Comparison of ENCODE assay signal across 12 cellular contexts in the genomic region with DNA sequence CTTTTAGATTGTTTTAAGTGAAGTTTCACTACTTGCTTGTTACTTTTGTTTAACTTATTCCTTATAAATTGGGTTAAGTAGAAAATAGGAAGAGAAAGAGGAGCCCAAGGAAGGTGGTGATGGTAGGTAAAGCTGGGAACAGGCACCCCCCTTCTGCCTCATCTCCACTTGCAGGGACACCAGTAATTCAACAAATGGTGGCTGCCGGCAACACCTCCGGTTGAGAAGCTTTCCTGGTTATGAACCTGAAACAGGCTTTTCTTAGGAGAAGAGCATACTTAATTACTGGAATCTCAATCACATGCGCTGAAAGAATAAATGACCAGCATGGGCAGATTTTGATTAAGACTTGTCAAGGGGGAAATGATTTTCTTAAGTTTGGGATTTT.
A peak's percentile ranks its signal among the peaks of the same experiment; 100 is the strongest.
DNase-seq lines count a peak whose midpoint lies in the region; ATAC-seq, FAIRE-seq and TF ChIP-seq lines count a peak whose summit lies in the region.
"Had no signal": no experiment of that assay in that cellular context is flagged by ENCODE, and none has a peak within 500 bp of the region (broad histone marks: within the 10 kb centered on the region; RNA-seq: fewer than 3 reads in every experiment).

No MANE protein-coding gene starts in this region.

- ATAC-seq in A549 = peak; percentile 21 to 33; a peak in 2 of 6 replicates
- ATAC-seq in activated T-helper 17 cell treated with anti-CD3 and anti-CD28 coated beads, Interleukin-2, amount 50 U/mL, for 72 hours (replicated peaks) = no peak

- no peaks in the 10 kb centered on the region for H3K36me3 ChIP-seq in mesodermal cell (ENCODE audit: control insufficient read depth, insufficient read depth, low read length)
- H3K36me3 ChIP-seq: adrenal gland had no signal

- POLR2A ChIA-PET in A549 (lab: Yijun Ruan, JAX) = interaction anchor here (0.7 to 3.2 kb wide), 16 partner anchors 14 to 187 kb away, joined by 3 to 34 read pairs (median 8); a partner anchor contains a TSS

- H3K4me3 ChIP-seq in A549 (peak overlapping the region; percentile 31; the same call in 2 of the 3 replicates), mesodermal cell (ENCODE audit: extremely low read depth, insufficient read depth, low read length, poor library complexity, severe bottlenecking) (no peak overlapping the region)

- TF ChIP-seq CTCF in A549 (IDR thresholded peaks at IDR 0.05) (no peak), HFFc6 (IDR thresholded peaks at IDR 0.05) (no peak)

- 0 out of 2 replicates have a peak, but pooled peaks have one; percentile 10 for TF ChIP-seq POLR2A in A549 (IDR thresholded peaks at IDR 0.05; ENCODE audit: low read length)

- H3K27ac ChIP-seq in A549 (peak overlapping the region; percentile 86), mesodermal cell (ENCODE audit: low read depth, low read length, severe bottlenecking) (peak overlapping the region; percentile 37)

- WGBS in A549 (ENCODE audit: missing lambda C conversion rate) = 22% methylated on average over 3 of the region's 3 CpGs
- WGBS in mesodermal cell (ENCODE audit: insufficient coverage in 2 of 2), 2 experiments = 17 to 30% methylated on average over 2 of the region's 3 CpGs

- H3K9me3 Mint-ChIP-seq in HFFc6 = no peaks in the 10 kb centered on the region
- no peaks in the 10 kb centered on the region for H3K9me3 Mint-ChIP-seq in activated T-helper 17 cell treated with anti-CD3 and anti-CD28 coated beads, Interleukin-2, amount 50 U/mL, for 72 hours

- CTCF ChIA-PET in A549 (lab: Yijun Ruan, JAX) = interaction anchor here (0.8 to 2.5 kb wide), 6 partner anchors 11 to 187 kb away, joined by 3 to 11 read pairs (median 4); no protein-coding TSS in a partner anchor

- no peak for TF ChIP-seq EP300 in A549 (IDR thresholded peaks at IDR 0.05)

- H3K36me3 Mint-ChIP-seq in HFFc6 (ENCODE audit: low read depth) = no peaks in the 10 kb centered on the region
- no peaks in the 10 kb centered on the region for H3K36me3 Mint-ChIP-seq in activated T-helper 17 cell treated with anti-CD3 and anti-CD28 coated beads, Interleukin-2, amount 50 U/mL, for 72 hours (ENCODE audit: low read depth)

- H3K9me3 ChIP-seq in A549 = no peaks in the 10 kb centered on the region
- H3K9me3 ChIP-seq in mesodermal cell (ENCODE audit: control insufficient read depth, low read length) = no peaks in the 10 kb centered on the region
- H3K9me3 ChIP-seq: adrenal gland had no signal

- H3K27me3 Mint-ChIP-seq in HFFc6 (ENCODE audit: insufficient read depth) = no peaks in the 10 kb centered on the region
- H3K27me3 Mint-ChIP-seq in activated T-helper 17 cell treated with anti-CD3 and anti-CD28 coated beads, Interleukin-2, amount 50 U/mL, for 72 hours = no peaks in the 10 kb centered on the region

- no peak for FAIRE-seq in A549 (lab: Jason Lieb, UNC)
- FAIRE-seq: GM12891 had no signal

- peak overlapping the region; percentile 91 for H3K4me2 ChIP-seq in A549

- 0 out of 5 replicates have a peak, but pooled peaks of 1 of the 2 experiments have one; percentile 0 for TF ChIP-seq RAD21 in A549 (conservative IDR thresholded peaks at IDR 0.05 in 1 of 2, IDR thresholded peaks at IDR 0.05 in 1 of 2)

- peaks cover 64% of the 10 kb centered on the region for H3K4me1 Mint-ChIP-seq in HFFc6 (ENCODE audit: low read depth)
- H3K4me1 Mint-ChIP-seq in activated T-helper 17 cell treated with anti-CD3 and anti-CD28 coated beads, Interleukin-2, amount 50 U/mL, for 72 hours = peaks cover 41% of the 10 kb centered on the region

- H3K4me1 ChIP-seq in A549 = peaks cover 59% of the 10 kb centered on the region
- H3K4me1 ChIP-seq in mesodermal cell (ENCODE audit: control insufficient read depth, insufficient read depth, low read length, poor library complexity, severe bottlenecking) = peaks cover 45% of the 10 kb centered on the region

- no peak overlapping the region for H3K4me3 Mint-ChIP-seq in HFFc6
- H3K4me3 Mint-ChIP-seq in activated T-helper 17 cell treated with anti-CD3 and anti-CD28 coated beads, Interleukin-2, amount 50 U/mL, for 72 hours = peak overlapping the region; percentile 74

- DNase-seq in A549 (ENCODE audit: low read depth in 1 of 2, low spot score in 1 of 2) = peak in 1 of 2 experiments; percentile 57
- DNase-seq in HFFc6 = no peak
- DNase-seq in effector CD8-positive, alpha-beta T cell (lab: John Stamatoyannopoulos, UW) = no peak
- DNase-seq in OCI-M2 (lab: John Stamatoyannopoulos, UW; ENCODE audit: unreplicated experiment) = no peak
- no peak for DNase-seq in activated CD8-positive, alpha-beta memory T cell treated with anti-CD3 and anti-CD28 coated beads for 24 hours
- no peak for DNase-seq in NCI-H146 (lab: John Stamatoyannopoulos, UW)
- DNase-seq: adrenal gland, islet precursor cell, NCI-H774 had no signal

- H3K27ac Mint-ChIP-seq in HFFc6 = peak overlapping the region; percentile 98
- peak overlapping the region; percentile 92 for H3K27ac Mint-ChIP-seq in activated T-helper 17 cell treated with anti-CD3 and anti-CD28 coated beads, Interleukin-2, amount 50 U/mL, for 72 hours

TF ChIP-seq in A549, 52 proteins besides CTCF, POLR2A, EP300 and RAD21 (continues in another document):
- TF ChIP-seq ZSCAN20 (CRISPR knock-in tag; IDR thresholded peaks at IDR 0.05) = no peak
- TF ChIP-seq, protein P1, sequence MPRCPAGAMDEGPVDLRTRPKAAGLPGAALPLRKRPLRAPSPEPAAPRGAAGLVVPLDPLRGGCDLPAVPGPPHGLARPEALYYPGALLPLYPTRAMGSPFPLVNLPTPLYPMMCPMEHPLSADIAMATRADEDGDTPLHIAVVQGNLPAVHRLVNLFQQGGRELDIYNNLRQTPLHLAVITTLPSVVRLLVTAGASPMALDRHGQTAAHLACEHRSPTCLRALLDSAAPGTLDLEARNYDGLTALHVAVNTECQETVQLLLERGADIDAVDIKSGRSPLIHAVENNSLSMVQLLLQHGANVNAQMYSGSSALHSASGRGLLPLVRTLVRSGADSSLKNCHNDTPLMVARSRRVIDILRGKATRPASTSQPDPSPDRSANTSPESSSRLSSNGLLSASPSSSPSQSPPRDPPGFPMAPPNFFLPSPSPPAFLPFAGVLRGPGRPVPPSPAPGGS (IDR thresholded peaks at IDR 0.05) = no peak
- TF ChIP-seq, protein P2, sequence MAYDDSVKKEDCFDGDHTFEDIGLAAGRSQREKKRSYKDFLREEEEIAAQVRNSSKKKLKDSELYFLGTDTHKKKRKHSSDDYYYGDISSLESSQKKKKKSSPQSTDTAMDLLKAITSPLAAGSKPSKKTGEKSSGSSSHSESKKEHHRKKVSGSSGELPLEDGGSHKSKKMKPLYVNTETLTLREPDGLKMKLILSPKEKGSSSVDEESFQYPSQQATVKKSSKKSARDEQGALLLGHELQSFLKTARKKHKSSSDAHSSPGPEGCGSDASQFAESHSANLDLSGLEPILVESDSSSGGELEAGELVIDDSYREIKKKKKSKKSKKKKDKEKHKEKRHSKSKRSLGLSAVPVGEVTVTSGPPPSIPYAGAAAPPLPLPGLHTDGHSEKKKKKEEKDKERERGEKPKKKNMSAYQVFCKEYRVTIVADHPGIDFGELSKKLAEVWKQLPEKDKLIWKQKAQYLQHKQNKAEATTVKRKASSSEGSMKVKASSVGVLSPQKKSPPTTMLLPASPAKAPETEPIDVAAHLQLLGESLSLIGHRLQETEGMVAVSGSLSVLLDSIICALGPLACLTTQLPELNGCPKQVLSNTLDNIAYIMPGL (CRISPR knock-in tag; IDR thresholded peaks at IDR 0.05; ENCODE audit: borderline replicate concordance) = no peak
- no peak for TF ChIP-seq TP53 (CRISPR knock-in tag; IDR thresholded peaks at IDR 0.05)
- TF ChIP-seq SMC3 (IDR thresholded peaks at IDR 0.05) = no peak
- no peak for TF ChIP-seq HOXB13 (CRISPR knock-in tag; IDR thresholded peaks at IDR 0.05; ENCODE audit: low read depth)
- TF ChIP-seq CBX8 (IDR thresholded peaks at IDR 0.05) = no peak
- TF ChIP-seq HOXB5 (CRISPR knock-in tag; IDR thresholded peaks at IDR 0.05) = no peak
- TF ChIP-seq, protein P3, sequence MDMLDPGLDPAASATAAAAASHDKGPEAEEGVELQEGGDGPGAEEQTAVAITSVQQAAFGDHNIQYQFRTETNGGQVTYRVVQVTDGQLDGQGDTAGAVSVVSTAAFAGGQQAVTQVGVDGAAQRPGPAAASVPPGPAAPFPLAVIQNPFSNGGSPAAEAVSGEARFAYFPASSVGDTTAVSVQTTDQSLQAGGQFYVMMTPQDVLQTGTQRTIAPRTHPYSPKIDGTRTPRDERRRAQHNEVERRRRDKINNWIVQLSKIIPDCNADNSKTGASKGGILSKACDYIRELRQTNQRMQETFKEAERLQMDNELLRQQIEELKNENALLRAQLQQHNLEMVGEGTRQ (IDR thresholded peaks at IDR 0.05) = no peak
- TF ChIP-seq CHD2 (IDR thresholded peaks at IDR 0.05; ENCODE audit: low read length, partially characterized antibody) = no peak
- TF ChIP-seq ZFP36 (IDR thresholded peaks at IDR 0.05; ENCODE audit: borderline replicate concordance, partially characterized antibody) = no peak
- no peak for TF ChIP-seq RCOR1 (IDR thresholded peaks at IDR 0.05; ENCODE audit: low read depth, low read length)
- TF ChIP-seq, protein P4, sequence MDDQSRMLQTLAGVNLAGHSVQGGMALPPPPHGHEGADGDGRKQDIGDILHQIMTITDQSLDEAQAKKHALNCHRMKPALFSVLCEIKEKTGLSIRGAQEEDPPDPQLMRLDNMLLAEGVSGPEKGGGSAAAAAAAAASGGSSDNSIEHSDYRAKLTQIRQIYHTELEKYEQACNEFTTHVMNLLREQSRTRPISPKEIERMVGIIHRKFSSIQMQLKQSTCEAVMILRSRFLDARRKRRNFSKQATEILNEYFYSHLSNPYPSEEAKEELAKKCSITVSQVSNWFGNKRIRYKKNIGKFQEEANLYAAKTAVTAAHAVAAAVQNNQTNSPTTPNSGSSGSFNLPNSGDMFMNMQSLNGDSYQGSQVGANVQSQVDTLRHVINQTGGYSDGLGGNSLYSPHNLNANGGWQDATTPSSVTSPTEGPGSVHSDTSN (IDR thresholded peaks at IDR 0.05) = no peak
- TF ChIP-seq, protein P5, sequence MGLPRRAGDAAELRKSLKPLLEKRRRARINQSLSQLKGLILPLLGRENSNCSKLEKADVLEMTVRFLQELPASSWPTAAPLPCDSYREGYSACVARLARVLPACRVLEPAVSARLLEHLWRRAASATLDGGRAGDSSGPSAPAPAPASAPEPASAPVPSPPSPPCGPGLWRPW (IDR thresholded peaks at IDR 0.05) = no peak
- TF ChIP-seq HEYL (CRISPR knock-in tag; IDR thresholded peaks at IDR 0.05) = no peak
- no peak for TF ChIP-seq RFX5 (IDR thresholded peaks at IDR 0.05)
- TF ChIP-seq NFE2L2 (conservative IDR thresholded peaks at IDR 0.05; ENCODE audit: low read length) = no peak
- TF ChIP-seq, protein P6, sequence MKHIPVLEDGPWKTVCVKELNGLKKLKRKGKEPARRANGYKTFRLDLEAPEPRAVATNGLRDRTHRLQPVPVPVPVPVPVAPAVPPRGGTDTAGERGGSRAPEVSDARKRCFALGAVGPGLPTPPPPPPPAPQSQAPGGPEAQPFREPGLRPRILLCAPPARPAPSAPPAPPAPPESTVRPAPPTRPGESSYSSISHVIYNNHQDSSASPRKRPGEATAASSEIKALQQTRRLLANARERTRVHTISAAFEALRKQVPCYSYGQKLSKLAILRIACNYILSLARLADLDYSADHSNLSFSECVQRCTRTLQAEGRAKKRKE (CRISPR knock-in tag; IDR thresholded peaks at IDR 0.05; ENCODE audit: low read depth) = no peak
